ENCODE assay signal across 9 cellular contexts in the genomic region with DNA sequence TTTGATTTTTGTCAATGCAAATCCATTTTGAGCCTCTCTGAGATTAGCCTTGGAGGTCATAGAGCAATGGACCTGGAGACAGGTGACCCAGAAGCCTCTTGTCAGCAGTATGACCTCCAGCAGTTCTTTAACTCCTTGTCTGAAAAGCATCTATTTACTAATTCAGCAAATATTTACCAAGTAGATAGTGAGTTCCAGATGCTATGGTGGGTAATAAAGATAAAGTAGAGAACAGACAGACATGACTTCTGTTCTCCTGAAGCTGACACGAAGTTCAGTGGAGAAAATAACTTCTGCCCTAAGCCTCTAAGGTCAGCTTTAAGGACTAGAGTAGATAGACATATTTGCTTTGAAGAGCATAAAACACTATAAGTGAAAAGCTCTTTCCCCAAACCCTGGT. TPM values are rescaled to one million over a fixed set of nuclear protein-coding genes. Genes with fewer than 3 reads are reported as not detected.
"Had no signal": no experiment of that assay in that cellular context is flagged by ENCODE, and none has a peak within 500 bp of the region (broad histone marks: within the 10 kb centered on the region; RNA-seq: fewer than 3 reads in every experiment).

No MANE protein-coding gene starts in this region.

- H3K36me3 Mint-ChIP-seq: IgD-negative memory B cell had no signal

- H3K36me3 ChIP-seq: HAP-1 had no signal

- DNase-seq: GM23248, GOT3, H7, HFFc6 had no signal

- H3K9me3 Mint-ChIP-seq: HFFc6 had no signal

- H3K9me3 ChIP-seq: HAP-1 had no signal

- H3K4me3 ChIP-seq: GM23248, HAP-1 had no signal

- H3K27ac Mint-ChIP-seq: HFFc6, IgD-negative memory B cell had no signal

- FAIRE-seq: HepG2 had no signal

- H3K27me3 Mint-ChIP-seq: IgD-negative memory B cell had no signal

- H3K4me3 Mint-ChIP-seq: HFFc6, IgD-negative memory B cell had no signal

- H3K9ac ChIP-seq: GM23248 had no signal

- ATAC-seq: HCT116, HepG2 had no signal

- H3K27ac ChIP-seq: GM23248, HL-60 had no signal

RNA-seq across cellular contexts. Expression of a gene that starts 26.6 kb away (rescaled TPM):
- total RNA-seq: HepG2 had no signal
- polyA plus RNA-seq: HepG2, IgD-negative memory B cell had no signal
